In genomic region chr10:124126711-124127385, GRCh38 we compare ENCODE assay signal across 26 cellular contexts. TPM values are rescaled to one million over a fixed set of nuclear protein-coding genes. Genes with fewer than 3 reads are reported as not detected.
A peak's percentile ranks its signal among the peaks of the same experiment; 100 is the strongest.
DNase-seq lines count a peak whose midpoint lies in the region; ATAC-seq, FAIRE-seq and TF ChIP-seq lines count a peak whose summit lies in the region.
"Had no signal": no experiment of that assay in that cellular context is flagged by ENCODE, and none has a peak within 500 bp of the region (broad histone marks: within the 10 kb centered on the region; RNA-seq: fewer than 3 reads in every experiment).

No MANE protein-coding gene starts in this region.

- H3K4me1 Mint-ChIP-seq in stimulated activated memory B cell treated with anti-CD40 and anti-IgM and Interleukin-4, amounts not matched to agents 10 μg/mL and 1 μg/mL and 100 μg/mL, for 72 hours: peaks cover 17% of the 10 kb centered on the region

- no peaks in the 10 kb centered on the region for H3K27me3 Mint-ChIP-seq in stimulated activated memory B cell treated with anti-CD40 and anti-IgM and Interleukin-4, amounts not matched to agents 10 μg/mL and 1 μg/mL and 100 μg/mL, for 72 hours

- FAIRE-seq in kidney (lab: Jason Lieb, UNC): no peak
- FAIRE-seq: GM12892 had no signal

- peak overlapping the region; percentile 57 for H3K27ac Mint-ChIP-seq in stimulated activated memory B cell treated with anti-CD40 and anti-IgM and Interleukin-4, amounts not matched to agents 10 μg/mL and 1 μg/mL and 100 μg/mL, for 72 hours
- H3K27ac Mint-ChIP-seq: HFFc6 had no signal

- DNase-seq in BE2C: peak; percentile 65
- peak; percentile 53 for DNase-seq in kidney
- no peak for DNase-seq in SW 1271 (lab: John Stamatoyannopoulos, UW)
- no peak for DNase-seq in central memory CD4-positive, alpha-beta T cell
- DNase-seq in NCI-H1105 treated with DMSO at 0.1 percent for 48 hours (lab: John Stamatoyannopoulos, UW): no peak
- DNase-seq: 8988T, ACHN, Calu3, DMS79 treated with DMSO at 0.1 percent for 48 hours, GM23248, HFFc6, KBM-7, MV-4-11, NCI-H2029, NCI-H446, NCI-H526, NCI-H82, SHP77 had no signal

- H3K9me2 ChIP-seq in OCI-LY1 (ENCODE audit: low read depth, low read length): no peaks in the 10 kb centered on the region

- H3F3A ChIP-seq in OCI-LY1 (ENCODE audit: insufficient read depth, low read length): no peaks in the 10 kb centered on the region

- no peak for TF ChIP-seq CTCF in BE2C (IDR thresholded peaks at IDR 0.05; ENCODE audit: low read depth, low read length)
- no peak for TF ChIP-seq CTCF in OCI-LY1 (IDR thresholded peaks at IDR 0.05; ENCODE audit: low read length)
- no peak for TF ChIP-seq CTCF in kidney (IDR thresholded peaks at IDR 0.05; ENCODE audit: borderline replicate concordance, extremely low read depth, insufficient read depth)

- H3K36me3 ChIP-seq in BE2C (no peaks in the 10 kb centered on the region), OCI-LY1 (ENCODE audit: insufficient read depth, low read length) (no peaks in the 10 kb centered on the region), kidney (ENCODE audit: control insufficient read depth in 1 of 2, insufficient read depth in 2 of 2, low read length in 2 of 2) (no peaks in the 10 kb centered on the region)
- H3K36me3 ChIP-seq: HAP-1 had no signal

- no peaks in the 10 kb centered on the region for H3K79me2 ChIP-seq in OCI-LY1 (ENCODE audit: insufficient read depth, low read length)

- H3K9me3 Mint-ChIP-seq in stimulated activated memory B cell treated with anti-CD40 and anti-IgM and Interleukin-4, amounts not matched to agents 10 μg/mL and 1 μg/mL and 100 μg/mL, for 72 hours: no peaks in the 10 kb centered on the region
- H3K9me3 Mint-ChIP-seq: HFFc6 had no signal

- intact Hi-C loops in kidney (cut with DNase I): no loop called here

- H3K9ac ChIP-seq in OCI-LY1 (ENCODE audit: low read length) (no peak overlapping the region), kidney (ENCODE audit: low read length in 2 of 2) (no peak overlapping the region)
- H3K9ac ChIP-seq: GM23248 had no signal

- H3K4me3 ChIP-seq in BE2C (ENCODE audit: low read depth, low read length) (no peak overlapping the region), OCI-LY1 (ENCODE audit: low read depth, low read length, poor library complexity, severe bottlenecking) (no peak overlapping the region), kidney (ENCODE audit: low read length in 2 of 2) (no peak overlapping the region)
- H3K4me3 ChIP-seq: GM23248, HAP-1 had no signal

- H3K36me3 Mint-ChIP-seq in stimulated activated memory B cell treated with anti-CD40 and anti-IgM and Interleukin-4, amounts not matched to agents 10 μg/mL and 1 μg/mL and 100 μg/mL, for 72 hours: no peaks in the 10 kb centered on the region

- H3K4me1 ChIP-seq in BE2C (peaks cover 8% of the 10 kb centered on the region), OCI-LY1 (ENCODE audit: insufficient read depth, low read length, severe bottlenecking) (peaks cover 47% of the 10 kb centered on the region), kidney (ENCODE audit: control insufficient read depth in 1 of 2, insufficient read depth in 1 of 2, low read depth in 1 of 2, low read length in 2 of 2) (no peaks in the 10 kb centered on the region)
- H3K4me1 ChIP-seq: HAP-1 had no signal

- H3K4me2 ChIP-seq in OCI-LY1 (ENCODE audit: low read length): no peak overlapping the region; the same call in 1 of the 2 replicates

- no peak overlapping the region for H2AFZ ChIP-seq in OCI-LY1 (ENCODE audit: low read length)
- H2AFZ ChIP-seq: GM23248 had no signal

- H3K27me3 ChIP-seq in BE2C (no peaks in the 10 kb centered on the region), OCI-LY1 (ENCODE audit: insufficient read depth, low read length) (no peaks in the 10 kb centered on the region)

- no peak for ATAC-seq in stimulated activated memory B cell treated with anti-CD40 and anti-IgM and Interleukin-4, amounts not matched to agents 10 μg/mL and 1 μg/mL and 100 μg/mL, for 72 hours
- ATAC-seq: Panc1 had no signal

- H3K9me3 ChIP-seq in BE2C: no peaks in the 10 kb centered on the region
- no peaks in the 10 kb centered on the region for H3K9me3 ChIP-seq in OCI-LY1 (ENCODE audit: low read length)
- H3K9me3 ChIP-seq in kidney (ENCODE audit: control insufficient read depth in 1 of 2, low read length in 2 of 2): no peaks in the 10 kb centered on the region
- H3K9me3 ChIP-seq: HAP-1 had no signal

- H4K20me1 ChIP-seq in OCI-LY1 (ENCODE audit: insufficient read depth, low read length): no peaks in the 10 kb centered on the region

- H3K27ac ChIP-seq in OCI-LY1 (ENCODE audit: low read depth, low read length, poor library complexity, severe bottlenecking) (peak overlapping the region; percentile 14), kidney (ENCODE audit: low read depth in 2 of 2, low read length in 2 of 2) (no peak overlapping the region)
- H3K27ac ChIP-seq: C4-2B, GM23248, RWPE1 had no signal

- no peak overlapping the region for H3K4me3 Mint-ChIP-seq in stimulated activated memory B cell treated with anti-CD40 and anti-IgM and Interleukin-4, amounts not matched to agents 10 μg/mL and 1 μg/mL and 100 μg/mL, for 72 hours
- H3K4me3 Mint-ChIP-seq: HFFc6 had no signal

RNA-seq across cellular contexts. Expression of gene CHST15, which starts 33.5 kb away (rescaled TPM):
- 32.1 TPM for polyA plus RNA-seq in BE2C (2012; ENCODE audit: insufficient read depth, insufficient read length, low read depth)
- total RNA-seq in kidney: 39.7 TPM
- 2.8 TPM for polyA plus RNA-seq in kidney (ENCODE audit: insufficient read depth, low read depth, low replicate concordance)
- total RNA-seq: SK-MEL-5 had no signal

Comparison
In these comparisons a context has a peak if more than half of its experiments do, and no peak if none do; other contexts are left out.
1. DNase-seq: peak in BE2C (single experiment) and kidney (single experiment); none in SW 1271 (0 of 2), central memory CD4-positive, alpha-beta T cell (single experiment) and NCI-H1105 treated with DMSO at 0.1 percent for 48 hours (single experiment).